8 cellular contexts compared by ENCODE assay signal in the genomic region with DNA sequence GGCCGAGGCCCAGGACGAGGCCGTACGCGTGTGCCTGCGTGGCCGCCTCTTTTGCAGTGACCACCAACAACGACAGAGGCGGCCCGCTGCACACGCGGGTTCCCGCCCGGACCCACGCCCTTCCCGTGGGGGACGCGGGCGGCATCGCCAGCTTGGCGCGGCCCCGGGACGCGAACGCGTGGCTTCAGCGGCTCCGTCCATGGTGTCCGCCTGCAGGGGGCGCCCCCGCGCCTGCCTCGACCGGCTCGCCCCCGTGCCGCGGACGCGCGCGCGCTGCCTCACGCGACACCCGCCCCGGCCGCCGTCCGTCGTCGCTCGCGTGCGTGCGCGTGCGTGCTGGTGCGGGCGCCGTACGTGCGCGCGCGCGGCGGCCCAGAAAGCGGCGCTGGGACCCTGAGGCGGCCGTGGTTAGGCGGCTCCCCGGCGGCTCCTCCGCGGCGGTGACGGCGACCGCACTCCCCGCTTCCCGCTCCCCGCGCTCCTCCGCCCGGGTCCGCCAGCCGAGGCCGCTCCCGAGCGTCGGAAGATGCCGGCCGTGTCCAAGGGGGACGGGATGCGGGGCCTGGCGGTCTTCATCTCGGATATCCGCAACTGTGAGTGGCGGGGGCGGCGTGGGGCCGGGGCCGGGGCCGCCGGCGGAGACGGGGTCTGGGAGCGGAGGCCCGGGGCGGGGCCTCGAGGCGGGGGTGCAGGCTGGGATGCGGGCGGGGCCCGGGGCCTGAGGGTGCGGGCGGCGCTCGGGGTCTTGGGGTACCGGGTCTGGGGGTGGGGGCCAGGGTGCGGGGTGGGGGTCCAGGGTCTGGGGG. TPM values are rescaled to one million over a fixed set of nuclear protein-coding genes. Genes with fewer than 3 reads are reported as not detected.
DNase-seq lines count a peak whose midpoint lies in the region; TF ChIP-seq lines count a peak whose summit lies in the region.

Gene AP2A2 (plus strand): TSS at position 375 of the 806 bp plus-strand sequence. CDS start 152 bp downstream, at position 527.

- H3K9me3 ChIP-seq in MG63 (no peaks in the 10 kb centered on the region), cardiac muscle cell (ENCODE audit: low read depth) (no peaks in the 10 kb centered on the region), tibial nerve (no peaks in the 10 kb centered on the region)

- H3K36me3 ChIP-seq in H7 (replicated peaks; ENCODE audit: control insufficient read depth, insufficient read depth, low read length) (no peaks in the 10 kb centered on the region; the same call in 1 of the 2 replicates), MG63 (peaks cover 22% of the 10 kb centered on the region), cardiac muscle cell (peaks cover 3% of the 10 kb centered on the region), tibial nerve (peaks cover 0 to 3% (median 0%) of the 10 kb centered on the region in 3 donors)

- H3K4me1 ChIP-seq in cardiac muscle cell (ENCODE audit: low read depth) (no peaks in the 10 kb centered on the region), tibial nerve (peaks cover 0 to 53% (median 31%) of the 10 kb centered on the region in 4 donors)

- peak within 1 kb of the TSS; percentile 67 for H3K4me3 ChIP-seq in H7 (ENCODE audit: insufficient read depth, low read depth, low read length)
- H3K4me3 ChIP-seq in MG63: peak within 1 kb of the TSS; percentile 76
- peak within 1 kb of the TSS; percentile 99 for H3K4me3 ChIP-seq in cardiac muscle cell
- peak within 1 kb of the TSS; percentile 65 to 98 (median 84) for H3K4me3 ChIP-seq in tibial nerve

- no peaks in the 10 kb centered on the region for H3K27me3 ChIP-seq in H7 (ENCODE audit: control insufficient read depth, insufficient read depth, low read length)
- no peaks in the 10 kb centered on the region for H3K27me3 ChIP-seq in MG63
- H3K27me3 ChIP-seq in cardiac muscle cell: no peaks in the 10 kb centered on the region
- H3K27me3 ChIP-seq in tibial nerve: no peaks in the 10 kb centered on the region

- peak; percentile 73 to 82 for TF ChIP-seq POLR2A in tibial nerve (IDR thresholded peaks at IDR 0.05)

- H3K27ac ChIP-seq in cardiac muscle cell: peak within 1 kb of the TSS; percentile 92
- H3K27ac ChIP-seq in tibial nerve: peak within 1 kb of the TSS; percentile 69 to 97 (median 95)

- TF ChIP-seq CTCF in cardiac muscle cell (IDR thresholded peaks at IDR 0.05; ENCODE audit: low read depth, low read length) (peak; percentile 43), tibial nerve (IDR thresholded peaks at IDR 0.05) (peak; percentile 75 to 99 (median 95))

- WGBS in tibial nerve, 2 donors: 5 to 10% methylated on average over 30 to 81 of the region's 124 CpGs

- TF ChIP-seq EP300 in tibial nerve (IDR thresholded peaks at IDR 0.05): peak in 1 of 2 donors; percentile 54

- DNase-seq in GDM1 (lab: John Stamatoyannopoulos, UW) (peak; percentile 92), H7 (peak; percentile 99), MG63 (peak; percentile 90), SW480 (ENCODE audit: low spot score) (peak; percentile 76), cardiac muscle cell (ENCODE audit: low read depth in 1 of 2, low spot score in 1 of 2) (peak; percentile 95), pons (ENCODE audit: low spot score) (peak; percentile 62), tibial nerve (ENCODE audit: low spot score in 2 of 2) (peak; percentile 78 to 81)
- DNase-seq in activated naive CD8-positive, alpha-beta T cell treated with anti-CD3 and anti-CD28 coated beads, Interleukin-2, amount 50 U/mL, for 16 hours (ENCODE audit: low read depth, low spot score): peak; percentile 80

RNA-seq across cellular contexts. Expression of gene AP2A2, which starts in this region (rescaled TPM):
- 36.1 and 46.8 TPM in 2 replicates for total RNA-seq in H7 (2014; rRNA removed; shearing (Covaris generic))
- total RNA-seq in MG63 (2014; rRNA removed; shearing (Covaris generic); ENCODE audit: low replicate concordance): 22.2 and 43.1 TPM in 2 replicates
- total RNA-seq in cardiac muscle cell: 54.7 and 77.6 TPM in 2 replicates
- 47.6 and 67.6 TPM in 2 replicates for polyA plus RNA-seq in cardiac muscle cell
- total RNA-seq in tibial nerve: 100 to 1,000 TPM in 1 of 4 donors, 10 to 100 TPM in 3; 70.8 to 136 (median 90.3) TPM

Comparison
In these comparisons a context has a peak if more than half of its experiments do, and no peak if none do; other contexts are left out.
1. Peak in every context shown above with its lines: DNase-seq, H3K4me3 ChIP-seq and H3K27ac ChIP-seq.